Comparison of ENCODE assay signal across 1 cellular context in the genomic region with DNA sequence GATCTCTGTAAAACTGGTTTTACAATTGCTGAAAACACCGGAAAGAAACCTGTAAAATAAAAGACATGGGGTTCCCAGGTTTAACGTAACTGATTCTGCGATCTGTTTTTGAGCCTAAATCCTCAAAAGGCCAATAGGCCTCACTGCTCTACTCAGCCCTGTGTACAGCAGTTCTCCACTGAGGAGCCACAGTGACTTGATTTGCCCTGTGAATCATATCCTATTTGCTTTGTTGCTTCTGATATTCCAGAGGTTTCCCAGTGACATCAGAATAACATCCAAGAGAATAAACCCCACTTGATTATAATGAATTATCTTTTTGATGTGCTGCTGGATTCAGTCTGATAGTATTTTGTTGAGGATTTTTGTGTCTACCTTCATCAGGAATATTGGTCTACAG.
A peak's percentile ranks its signal among the peaks of the same experiment; 100 is the strongest.
TF ChIP-seq lines count a peak whose summit lies in the region.

No MANE protein-coding gene starts in this region.

TF ChIP-seq in endothelial cell of umbilical vein, 7 proteins besides CTCF, POLR2A, EP300 and RAD21:
- TF ChIP-seq EZH2 (IDR thresholded peaks at IDR 0.05; ENCODE audit: borderline replicate concordance, low read depth, low read length, severe bottlenecking) (no peak), POLR2AphosphoS5 (IDR thresholded peaks at IDR 0.05; ENCODE audit: insufficient read depth, low read depth, low read length) (no peak), FOS (IDR thresholded peaks at IDR 0.05; ENCODE audit: borderline replicate concordance, insufficient read depth, low read length) (peak; percentile 63), JUN (IDR thresholded peaks at IDR 0.05; ENCODE audit: borderline replicate concordance, insufficient read depth, insufficient read length, low read depth) (peak; percentile 16), GATA2 (IDR thresholded peaks at IDR 0.05; ENCODE audit: insufficient read depth, insufficient read length, low read depth, low read length) (peak; percentile 15)
